In genomic region chr2:85925216-85925671, GRCh38 we compare ENCODE assay signal across 1 cellular context.
TF ChIP-seq lines count a peak whose summit lies in the region.

No MANE protein-coding gene starts in this region.

TF ChIP-seq in HepG2, 621 proteins besides CTCF, POLR2A, EP300 and RAD21:
- no peak for TF ChIP-seq ZNF432 (CRISPR knock-in tag; IDR thresholded peaks at IDR 0.05; ENCODE audit: borderline replicate concordance)
- 0 out of 2 replicates have a peak, but pooled peaks have one; percentile 7 for TF ChIP-seq RAD51 (IDR thresholded peaks at IDR 0.05; ENCODE audit: borderline replicate concordance)
- TF ChIP-seq FOXK2 (IDR thresholded peaks at IDR 0.05) = peak; percentile 13; the same call in 1 of the 2 replicates
- TF ChIP-seq SOX6 (IDR thresholded peaks at IDR 0.05) = peak; percentile 79; the same call in 1 of the 2 replicates
- no peak for TF ChIP-seq SOX6 (CRISPR knock-in tag; IDR thresholded peaks at IDR 0.05)
